In the genomic region with DNA sequence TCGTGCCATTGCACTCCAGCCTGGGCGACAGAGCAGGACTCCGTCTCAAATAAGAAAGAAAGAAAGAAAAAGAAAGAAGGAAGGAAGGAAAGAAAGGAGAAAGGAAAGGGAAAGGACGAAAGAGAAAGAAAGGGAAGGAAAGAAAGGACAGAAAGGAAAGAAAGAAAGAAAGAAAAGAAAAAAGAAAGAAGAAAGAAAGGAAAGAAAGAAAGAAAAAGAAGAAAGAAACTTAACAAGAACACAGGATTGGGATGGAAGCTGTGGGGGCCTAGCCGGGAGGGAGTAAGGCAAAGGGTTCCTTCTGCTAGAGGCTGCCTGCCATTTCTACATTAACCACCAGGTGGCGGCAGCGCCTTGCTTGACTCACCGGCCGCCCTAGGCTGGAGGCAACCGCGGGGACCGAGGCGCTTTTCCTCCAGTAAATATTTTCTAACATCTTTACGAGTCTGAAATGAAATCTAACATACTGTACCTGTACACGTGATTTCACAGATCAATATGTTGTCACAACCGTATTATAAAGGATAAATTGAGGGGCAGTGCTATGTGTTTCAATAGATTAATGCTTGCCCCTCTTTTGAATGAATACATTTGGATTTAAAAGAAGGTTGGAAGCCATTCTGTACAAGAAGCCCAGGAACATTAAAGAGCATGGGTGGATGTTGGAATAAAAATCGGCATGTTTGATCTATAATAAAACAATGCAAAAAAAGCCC, we compare ENCODE assay signal across 8 cellular contexts. TPM values are rescaled to one million over a fixed set of nuclear protein-coding genes. Genes with fewer than 3 reads are reported as not detected.
DNase-seq lines count a peak whose midpoint lies in the region; ATAC-seq lines count a peak whose summit lies in the region.

No MANE protein-coding gene starts in this region.

- ATAC-seq in GM19455 (IDR thresholded peaks at IDR 0.05; ENCODE audit: unreplicated experiment): no peak

- DNase-seq in COR-L47 (lab: John Stamatoyannopoulos, UW) (peak; percentile 60), HS-5 (ENCODE audit: low read depth) (peak; percentile 57), NOMO-1 treated with DMSO at 0.1 percent for 48 hours (lab: John Stamatoyannopoulos, UW; ENCODE audit: unreplicated experiment) (peak; percentile 81), ecto neural progenitor cell (ENCODE audit: low spot score) (peak; percentile 95), lung microvascular endothelial cell (ENCODE audit: low read depth in 2 of 2) (peak; percentile 87 to 89)
- DNase-seq in activated CD8-positive, alpha-beta memory T cell treated with anti-CD3 and anti-CD28 coated beads for 24 hours: peak; percentile 97
- DNase-seq in stimulated activated CD8-positive, alpha-beta memory T cell treated with anti-CD3 and anti-CD28 coated beads, Interleukin-12 subunit alpha, Interleukin-12 subunit beta, amount 100 ng/mL, for 4 hours (ENCODE audit: low read depth): peak; percentile 78

RNA-seq across cellular contexts. Expression of a gene that starts 6.1 kb away (rescaled TPM):
- 2.2 and 3.0 TPM in 2 replicates for total RNA-seq in lung microvascular endothelial cell

RNA-seq across cellular contexts. Expression of a gene that starts 49.5 kb away (rescaled TPM):
- total RNA-seq in lung microvascular endothelial cell: 5.4 and 6.0 TPM in 2 replicates

RNA-seq across cellular contexts. Expression of a gene that starts 59.2 kb away (rescaled TPM):
- 10.5 and 35.3 TPM in 2 replicates for total RNA-seq in lung microvascular endothelial cell
